ENCODE assay signal across 21 cellular contexts in genomic region chr20:43982886-43983285, GRCh38.
DNase-seq lines count a peak whose midpoint lies in the region; ATAC-seq, FAIRE-seq and TF ChIP-seq lines count a peak whose summit lies in the region.
"Had no signal": no experiment of that assay in that cellular context is flagged by ENCODE, and none has a peak within 500 bp of the region (broad histone marks: within the 10 kb centered on the region; RNA-seq: fewer than 3 reads in every experiment).

No MANE protein-coding gene starts in this region.

- H3K27me3 ChIP-seq in RWPE2 (ENCODE audit: insufficient read depth, poor library complexity, severe bottlenecking) = no peaks in the 10 kb centered on the region
- H3K27me3 ChIP-seq: SJSA1 had no signal

- ATAC-seq in RWPE2 (ENCODE audit: low read depth) = no peak
- no peak for ATAC-seq in stimulated activated naive B cell treated with anti-CD40 and anti-IgM and Interleukin-4, amounts not matched to agents 10 μg/mL and 1 μg/mL and 100 μg/mL, for 72 hours (replicated peaks)
- ATAC-seq: Right ventricle myocardium inferior had no signal

- no peaks in the 10 kb centered on the region for H3K4me1 ChIP-seq in RWPE2 (ENCODE audit: insufficient read depth, poor library complexity, severe bottlenecking)

- peaks cover 0 to 1% of the 10 kb centered on the region in 2 donors for H3K36me3 Mint-ChIP-seq in stimulated activated naive B cell treated with anti-CD40 and anti-IgM and Interleukin-4, amounts not matched to agents 10 μg/mL and 1 μg/mL and 100 μg/mL, for 72 hours
- peaks cover 8% of the 10 kb centered on the region for H3K36me3 Mint-ChIP-seq in activated T-helper 1 cell treated with anti-CD3 and anti-CD28 coated beads, Interleukin-12 subunit alpha, Interleukin-12 subunit beta, Interleukin-2, Interleukin-4 antibody, amounts not matched to agents 30 ng/mL and 10 ng/mL and 1 ng/mL, durations not matched to agents 14 hours and 24 hours and 36 hours (ENCODE audit: low read depth)
- H3K36me3 Mint-ChIP-seq: CD14-positive monocyte had no signal

- FAIRE-seq in HTR-8/SVneo (lab: Jason Lieb, UNC) = peak; percentile 92
- FAIRE-seq: A549, G401.6, RCC 7860 had no signal

- no peaks in the 10 kb centered on the region for H3K9me3 ChIP-seq in RWPE2 (ENCODE audit: severe bottlenecking)
- H3K9me3 ChIP-seq: A549, SJSA1 had no signal

- intact Hi-C loops in activated T-helper 1 cell treated with anti-CD3 and anti-CD28 coated beads, Interleukin-12 subunit alpha, Interleukin-12 subunit beta, Interleukin-2, Interleukin-4 antibody, amounts not matched to agents 30 ng/mL and 10 ng/mL and 1 ng/mL, durations not matched to agents 14 hours and 24 hours and 36 hours (cut with micrococcal nuclease) = no loop called here

- H3K27ac Mint-ChIP-seq in stimulated activated naive B cell treated with anti-CD40 and anti-IgM and Interleukin-4, amounts not matched to agents 10 μg/mL and 1 μg/mL and 100 μg/mL, for 72 hours = peak overlapping the region; percentile 11
- no peak overlapping the region for H3K27ac Mint-ChIP-seq in activated T-helper 1 cell treated with anti-CD3 and anti-CD28 coated beads, Interleukin-12 subunit alpha, Interleukin-12 subunit beta, Interleukin-2, Interleukin-4 antibody, amounts not matched to agents 30 ng/mL and 10 ng/mL and 1 ng/mL, durations not matched to agents 14 hours and 24 hours and 36 hours
- H3K27ac Mint-ChIP-seq: B cell, HFFc6 had no signal

- DNase-seq in HTR-8/SVneo (ENCODE audit: insufficient read length, low spot score) (no peak), RWPE2 (ENCODE audit: low spot score) (peak; percentile 58), islet precursor cell (peak; percentile 20), HCEC 1CT (no peak), NCI-H2171 (lab: John Stamatoyannopoulos, UW) (no peak)
- no peak for DNase-seq in stimulated activated naive B cell treated with anti-CD40 and anti-IgM and Interleukin-4, amounts not matched to agents 10 μg/mL and 1 μg/mL and 100 μg/mL, for 72 hours
- DNase-seq in stimulated activated CD4-positive, alpha-beta T cell treated with anti-CD3 and anti-CD28 coated beads, Interleukin-2, amount 100 ng/mL, for 24 hours = no peak
- no peak for DNase-seq in activated T-helper 1 cell treated with anti-CD3 and anti-CD28 coated beads, Interleukin-12 subunit alpha, Interleukin-12 subunit beta, Interleukin-2, Interleukin-4 antibody, amounts not matched to agents 30 ng/mL and 10 ng/mL and 1 ng/mL, durations not matched to agents 14 hours and 24 hours and 36 hours (ENCODE audit: low spot score)
- DNase-seq: HFFc6, MV-4-11, NCI-H1105 treated with DMSO at 0.1 percent for 48 hours, NCI-H2029 treated with DMSO at 0.1 percent for 48 hours, NCI-H524 treated with DMSO at 0.1 percent for 48 hours had no signal

- H3K4me3 ChIP-seq in RWPE2 (ENCODE audit: severe bottlenecking) = no peak overlapping the region
- H3K4me3 ChIP-seq: A549, SJSA1 had no signal

- H3K4me3 Mint-ChIP-seq in stimulated activated naive B cell treated with anti-CD40 and anti-IgM and Interleukin-4, amounts not matched to agents 10 μg/mL and 1 μg/mL and 100 μg/mL, for 72 hours = no peak overlapping the region
- no peak overlapping the region for H3K4me3 Mint-ChIP-seq in activated T-helper 1 cell treated with anti-CD3 and anti-CD28 coated beads, Interleukin-12 subunit alpha, Interleukin-12 subunit beta, Interleukin-2, Interleukin-4 antibody, amounts not matched to agents 30 ng/mL and 10 ng/mL and 1 ng/mL, durations not matched to agents 14 hours and 24 hours and 36 hours
- H3K4me3 Mint-ChIP-seq: B cell, CD14-positive monocyte, HFFc6 had no signal

- peaks cover 18 to 19% of the 10 kb centered on the region in 2 donors for H3K27me3 Mint-ChIP-seq in stimulated activated naive B cell treated with anti-CD40 and anti-IgM and Interleukin-4, amounts not matched to agents 10 μg/mL and 1 μg/mL and 100 μg/mL, for 72 hours
- peaks cover 2% of the 10 kb centered on the region for H3K27me3 Mint-ChIP-seq in activated T-helper 1 cell treated with anti-CD3 and anti-CD28 coated beads, Interleukin-12 subunit alpha, Interleukin-12 subunit beta, Interleukin-2, Interleukin-4 antibody, amounts not matched to agents 30 ng/mL and 10 ng/mL and 1 ng/mL, durations not matched to agents 14 hours and 24 hours and 36 hours (ENCODE audit: insufficient read depth)

- TF ChIP-seq CTCF in RWPE2 (IDR thresholded peaks at IDR 0.05; ENCODE audit: poor library complexity, severe bottlenecking) = no peak

- peaks cover 0 to 3% of the 10 kb centered on the region in 2 donors for H3K4me1 Mint-ChIP-seq in stimulated activated naive B cell treated with anti-CD40 and anti-IgM and Interleukin-4, amounts not matched to agents 10 μg/mL and 1 μg/mL and 100 μg/mL, for 72 hours
- H3K4me1 Mint-ChIP-seq in activated T-helper 1 cell treated with anti-CD3 and anti-CD28 coated beads, Interleukin-12 subunit alpha, Interleukin-12 subunit beta, Interleukin-2, Interleukin-4 antibody, amounts not matched to agents 30 ng/mL and 10 ng/mL and 1 ng/mL, durations not matched to agents 14 hours and 24 hours and 36 hours (ENCODE audit: low read depth) = peaks cover 50% of the 10 kb centered on the region
- H3K4me1 Mint-ChIP-seq: B cell had no signal

- H3K9me3 Mint-ChIP-seq in stimulated activated naive B cell treated with anti-CD40 and anti-IgM and Interleukin-4, amounts not matched to agents 10 μg/mL and 1 μg/mL and 100 μg/mL, for 72 hours = peaks cover 2 to 5% of the 10 kb centered on the region in 2 donors
- no peaks in the 10 kb centered on the region for H3K9me3 Mint-ChIP-seq in activated T-helper 1 cell treated with anti-CD3 and anti-CD28 coated beads, Interleukin-12 subunit alpha, Interleukin-12 subunit beta, Interleukin-2, Interleukin-4 antibody, amounts not matched to agents 30 ng/mL and 10 ng/mL and 1 ng/mL, durations not matched to agents 14 hours and 24 hours and 36 hours
- H3K9me3 Mint-ChIP-seq: HFFc6 had no signal

- H3K27ac ChIP-seq in RWPE2 (ENCODE audit: poor library complexity, severe bottlenecking) = no peak overlapping the region
- H3K27ac ChIP-seq: KMS-11, SJSA1 had no signal

- H3K36me3 ChIP-seq in RWPE2 (ENCODE audit: low read depth) = no peaks in the 10 kb centered on the region

Comparison
In these comparisons a context has a peak if more than half of its experiments do, and no peak if none do; other contexts are left out.
1. DNase-seq: peak in RWPE2 (single experiment) and islet precursor cell (single experiment); none in HTR-8/SVneo (single experiment), stimulated activated naive B cell treated with anti-CD40 and anti-IgM and Interleukin-4, amounts not matched to agents 10 μg/mL and 1 μg/mL and 100 μg/mL, for 72 hours (single experiment), stimulated activated CD4-positive, alpha-beta T cell treated with anti-CD3 and anti-CD28 coated beads, Interleukin-2, amount 100 ng/mL, for 24 hours (0 of 2), activated T-helper 1 cell treated with anti-CD3 and anti-CD28 coated beads, Interleukin-12 subunit alpha, Interleukin-12 subunit beta, Interleukin-2, Interleukin-4 antibody, amounts not matched to agents 30 ng/mL and 10 ng/mL and 1 ng/mL, durations not matched to agents 14 hours and 24 hours and 36 hours (single experiment), HCEC 1CT (single experiment) and NCI-H2171 (single experiment).